22 cellular contexts compared by ENCODE assay signal in the genomic region with DNA sequence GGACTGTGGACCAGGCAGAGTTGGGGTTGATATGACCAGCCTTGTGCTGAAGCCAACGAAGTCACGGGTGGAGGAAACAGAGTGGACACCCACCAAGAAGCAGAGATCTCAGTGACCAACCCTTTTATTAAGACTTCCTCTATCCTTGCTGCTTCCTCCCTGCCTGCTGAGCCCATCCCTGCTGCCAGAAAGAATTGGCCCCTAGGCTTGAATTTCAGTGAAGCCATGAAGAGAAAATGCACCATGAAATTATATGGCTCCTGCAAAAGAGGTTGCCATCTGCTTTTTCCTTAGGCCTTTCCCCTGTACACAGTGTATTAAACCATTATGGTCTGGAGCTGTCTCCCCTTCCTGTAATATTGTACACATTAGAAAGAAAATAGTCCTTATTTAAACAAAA.
"Had no signal": no experiment of that assay in that cellular context is flagged by ENCODE, and none has a peak within 500 bp of the region (broad histone marks: within the 10 kb centered on the region; RNA-seq: fewer than 3 reads in every experiment).

No MANE protein-coding gene starts in this region.

- H3K9ac ChIP-seq: KMS-11 had no signal

- ATAC-seq: K562, Panc1, PC-3, SK-N-SH treated with all-trans-retinoic acid at 6 μM for 48 hours had no signal

- H3K4me2 ChIP-seq: KMS-11 had no signal

- FAIRE-seq: HTR-8/SVneo, K562 had no signal

- DNase-seq: Kasumi-1, MV-4-11, NCI-H1048, NCI-H1105, NCI-H1417, NCI-H1436 treated with DMSO at 0.1 percent for 48 hours, NCI-H1694, NCI-H187 treated with DMSO at 0.1 percent for 48 hours, NCI-H2029 treated with DMSO at 0.1 percent for 48 hours, NCI-H2227 treated with DMSO at 0.1 percent for 48 hours, NCI-H524, NCI-H526 treated with DMSO at 0.1 percent for 48 hours, NCI-H774, PC-3, SHP77 had no signal

- H3K4me3 ChIP-seq: K562 had no signal

- H3K27ac ChIP-seq: HL-60, KMS-11, RWPE1 had no signal
